1 cellular context compared by ENCODE assay signal in genomic region chr4:3780347-3781171, GRCh38.
TF ChIP-seq lines count a peak whose summit lies in the region.

No MANE protein-coding gene starts in this region.

TF ChIP-seq in A549, 52 proteins besides CTCF, POLR2A, EP300 and RAD21 (continued from another document):
- TF ChIP-seq RCOR1 (IDR thresholded peaks at IDR 0.05; ENCODE audit: low read depth, low read length): no peak
- TF ChIP-seq HOXB5 (CRISPR knock-in tag; IDR thresholded peaks at IDR 0.05): no peak
- no peak for TF ChIP-seq TFCP2L1 (CRISPR knock-in tag; IDR thresholded peaks at IDR 0.05)
- no peak for TF ChIP-seq HMGXB4 (CRISPR knock-in tag; IDR thresholded peaks at IDR 0.05; ENCODE audit: borderline replicate concordance)
- TF ChIP-seq RARB (CRISPR knock-in tag; IDR thresholded peaks at IDR 0.05): no peak
- no peak for TF ChIP-seq KDM1A (IDR thresholded peaks at IDR 0.05; ENCODE audit: low read depth)
- TF ChIP-seq NPAS2 (CRISPR knock-in tag; IDR thresholded peaks at IDR 0.05; ENCODE audit: borderline replicate concordance): no peak
- no peak for TF ChIP-seq POLR2AphosphoS2 (conservative IDR thresholded peaks at IDR 0.05; ENCODE audit: low read length)
- TF ChIP-seq BCL3 (IDR thresholded peaks at IDR 0.05): no peak
- no peak for TF ChIP-seq FOSB (CRISPR knock-in tag; IDR thresholded peaks at IDR 0.05)
- no peak for TF ChIP-seq EHF (CRISPR knock-in tag; IDR thresholded peaks at IDR 0.05)
